ENCODE assay signal across 8 cellular contexts in the genomic region with DNA sequence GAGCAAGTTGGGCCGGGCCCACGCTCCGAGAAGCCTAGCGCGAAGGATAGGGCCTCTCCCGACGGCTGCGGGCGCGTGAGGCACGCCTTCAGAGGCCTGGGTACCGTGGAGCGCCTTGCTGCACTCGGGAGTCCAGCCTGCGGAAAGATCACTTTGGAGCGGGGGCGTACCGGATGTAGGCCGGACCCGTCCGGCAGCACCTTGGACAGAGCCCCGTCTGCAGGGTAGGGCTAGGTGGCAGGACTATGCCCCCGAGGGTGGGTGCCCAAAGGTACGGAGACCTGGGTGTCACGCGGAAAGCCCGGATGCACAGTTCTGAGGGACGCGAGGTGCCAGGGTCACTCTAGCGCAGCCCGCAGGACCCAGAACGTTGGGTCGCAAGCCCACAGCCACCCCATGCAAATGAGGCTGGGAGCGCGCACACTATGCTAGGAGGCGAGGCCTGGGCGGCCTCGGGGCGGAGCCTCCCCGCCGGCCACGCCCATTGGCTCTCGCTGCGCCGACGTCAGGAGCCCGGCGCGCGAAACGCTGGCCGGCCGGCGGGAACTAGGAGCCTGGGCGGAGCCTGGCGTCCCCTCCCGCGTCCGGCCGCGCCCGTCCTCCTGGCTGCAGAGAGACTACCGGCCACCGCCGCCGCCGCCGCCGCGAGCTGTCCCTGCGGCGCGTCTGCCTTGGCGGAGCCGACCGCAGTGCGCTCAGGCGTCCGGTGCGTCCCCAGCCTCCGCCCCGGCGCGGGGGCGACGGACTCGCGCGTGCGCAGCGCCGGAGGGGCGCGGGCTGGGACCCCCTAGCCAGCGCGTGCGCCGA. TPM values are rescaled to one million over a fixed set of nuclear protein-coding genes. Genes with fewer than 3 reads are reported as not detected.
DNase-seq lines count a peak whose midpoint lies in the region; ATAC-seq and TF ChIP-seq lines count a peak whose summit lies in the region.

Gene PAQR4 (plus strand): TSS at position 611 of the 807 bp plus-strand sequence. CDS start 327 bp downstream, outside the sequence.

- TF ChIP-seq CTCF in kidney epithelial cell (IDR thresholded peaks at IDR 0.05; ENCODE audit: insufficient read depth, low read length, poor library complexity, severe bottlenecking) = no peak

- DNase-seq in AG20443 (ENCODE audit: low spot score) (peak; percentile 98), NCI-H345 treated with DMSO at 0.1 percent for 48 hours (lab: John Stamatoyannopoulos, UW; ENCODE audit: unreplicated experiment) (peak; percentile 77), cerebellum (ENCODE audit: low spot score) (peak; percentile 99), kidney epithelial cell (ENCODE audit: low read depth) (peak; percentile 53)
- DNase-seq in activated CD4-positive, CD25-positive, alpha-beta regulatory T cell treated with anti-CD3 and anti-CD28 coated beads, Interleukin-2, amount 50 U/mL, for 72 hours = peak; percentile 88
- DNase-seq in stimulated activated CD4-positive, alpha-beta T cell treated with anti-CD3 and anti-CD28 coated beads, Interleukin-15, amount 100 ng/mL, for 1 hour (ENCODE audit: low read depth in 1 of 2, low spot score in 1 of 2) = peak; percentile 60 to 72

- peak within 1 kb of the TSS; percentile 59 for H3K4me3 ChIP-seq in kidney epithelial cell (ENCODE audit: low read depth, low read length)

- ATAC-seq in GM19025 (IDR thresholded peaks at IDR 0.05; ENCODE audit: low read depth, unreplicated experiment) (peak; percentile 77), HG03196 (IDR thresholded peaks at IDR 0.05; ENCODE audit: unreplicated experiment) (peak; percentile 60)

- peaks cover 37% of the 10 kb centered on the region for H3K27me3 ChIP-seq in kidney epithelial cell (ENCODE audit: control insufficient read depth, insufficient read depth, low read length)

- H3K36me3 ChIP-seq in kidney epithelial cell (ENCODE audit: control insufficient read depth, insufficient read depth, low read length) = no peaks in the 10 kb centered on the region

RNA-seq across cellular contexts. Expression of gene PAQR4, which starts in this region (rescaled TPM):
- total RNA-seq in cerebellum (17.5 TPM), kidney epithelial cell (14.2 and 15.2 TPM in 2 replicates)

Comparison
In these comparisons a context has a peak if more than half of its experiments do, and no peak if none do; other contexts are left out.
1. Peak in every context shown above with its lines: DNase-seq, ATAC-seq and H3K4me3 ChIP-seq.